Comparison of ENCODE assay signal across 11 cellular contexts in genomic region chr17:76530489-76530814, GRCh38. TPM values are rescaled to one million over a fixed set of nuclear protein-coding genes. Genes with fewer than 3 reads are reported as not detected.
DNase-seq lines count a peak whose midpoint lies in the region; TF ChIP-seq lines count a peak whose summit lies in the region.
"Had no signal": no experiment of that assay in that cellular context is flagged by ENCODE, and none has a peak within 500 bp of the region (broad histone marks: within the 10 kb centered on the region; RNA-seq: fewer than 3 reads in every experiment).

No MANE protein-coding gene starts in this region.

- H4K12ac ChIP-seq in trophoblast cell (ENCODE audit: low read depth, low read length): no peak overlapping the region

- H3K79me2 ChIP-seq in fibroblast of lung (ENCODE audit: control insufficient read depth, insufficient read depth, low read length) (no peaks in the 10 kb centered on the region), trophoblast cell (ENCODE audit: control insufficient read depth, insufficient read depth, low read length, poor library complexity) (peaks cover 2% of the 10 kb centered on the region)

- H2AK5ac ChIP-seq in trophoblast cell (ENCODE audit: low read length): peak overlapping the region; percentile 59

- no CpG with 5 or more reads among the region's 7 CpGs for WGBS in trophoblast cell (ENCODE audit: extremely low coverage, insufficient coverage, insufficient read length)

- peak overlapping the region; percentile 55 for H2BK120ac ChIP-seq in trophoblast cell (ENCODE audit: insufficient read depth, low read length, poor library complexity)

- H3K27ac ChIP-seq in SJCRH30: peak overlapping the region; percentile 44
- peak overlapping the region; percentile 97 for H3K27ac ChIP-seq in fibroblast of lung (ENCODE audit: insufficient read depth, low read length)
- peak overlapping the region; percentile 24 for H3K27ac ChIP-seq in trophoblast cell (ENCODE audit: low read depth, low read length)

- H3K4ac ChIP-seq in trophoblast cell (ENCODE audit: low read depth, low read length): no peak overlapping the region

- H2BK12ac ChIP-seq in trophoblast cell (ENCODE audit: low read length): peak overlapping the region; percentile 85

- H4K91ac ChIP-seq in trophoblast cell (ENCODE audit: low read depth, low read length): peak overlapping the region; percentile 84

- H3K9ac ChIP-seq in fibroblast of lung (ENCODE audit: insufficient read depth, low read length) (peak overlapping the region; percentile 72), trophoblast cell (ENCODE audit: low read length) (no peak overlapping the region)

- no peaks in the 10 kb centered on the region for H3K9me3 ChIP-seq in SJCRH30 (replicated peaks)
- H3K9me3 ChIP-seq in fibroblast of lung (ENCODE audit: control insufficient read depth, insufficient read depth, low read depth, low read length): no peaks in the 10 kb centered on the region
- no peaks in the 10 kb centered on the region for H3K9me3 ChIP-seq in trophoblast cell (ENCODE audit: insufficient read depth, low read depth, low read length)

- H3K14ac ChIP-seq in trophoblast cell (ENCODE audit: low read length): peak overlapping the region; percentile 56

- H2BK5ac ChIP-seq in trophoblast cell (ENCODE audit: low read depth, low read length, poor library complexity): no peak overlapping the region

- no peak for TF ChIP-seq CTCF in fibroblast of lung (conservative IDR thresholded peaks at IDR 0.05 in 1 of 2, IDR thresholded peaks at IDR 0.05 in 1 of 2; ENCODE audit: low read depth in 1 of 2, low read length in 2 of 2)

- no peak overlapping the region for H3K23ac ChIP-seq in trophoblast cell (ENCODE audit: low read length)

- DNase-seq in CD1c-positive myeloid dendritic cell (ENCODE audit: extremely low spot score) (peak; percentile 66), SJCRH30 (peak; percentile 53 to 67), fibroblast of lung (ENCODE audit: low read depth in 2 of 2) (peak in 1 of 2 donors; percentile 16), trophoblast cell (no peak), cortex of kidney (lab: John Stamatoyannopoulos, UW) (no peak), NCI-H526 treated with DMSO at 0.1 percent for 48 hours (lab: John Stamatoyannopoulos, UW) (no peak), DMS53 (lab: John Stamatoyannopoulos, UW) (no peak), NCI-H2171 treated with DMSO at 0.1 percent for 48 hours (lab: John Stamatoyannopoulos, UW) (no peak)
- DNase-seq: activated CD4-positive, alpha-beta T cell treated with anti-CD3 and anti-CD28 coated beads for 48 hours; DMS79 treated with DMSO at 0.1 percent for 48 hours had no signal

- peak overlapping the region; percentile 36 for H3K18ac ChIP-seq in trophoblast cell (ENCODE audit: low read length)

- H3K4me2 ChIP-seq in fibroblast of lung (ENCODE audit: extremely low read depth, insufficient read depth, low read length) (no peak overlapping the region), trophoblast cell (ENCODE audit: low read length) (no peak overlapping the region)

- peak overlapping the region; percentile 33 for H3K4me3 ChIP-seq in SJCRH30
- H3K4me3 ChIP-seq in fibroblast of lung (replicated peaks in 1 of 4; ENCODE audit: control extremely low read depth in 1 of 4, insufficient read depth in 1 of 4, low read depth in 3 of 4, low read length in 4 of 4): peak overlapping the region in 1 of 4 experiments; percentile 7
- no peak overlapping the region for H3K4me3 ChIP-seq in trophoblast cell (ENCODE audit: low read depth, low read length)

- no peaks in the 10 kb centered on the region for H4K20me1 ChIP-seq in fibroblast of lung (ENCODE audit: control insufficient read depth, extremely low read depth, insufficient read depth, low read length)

- H3K27me3 ChIP-seq in SJCRH30 (no peaks in the 10 kb centered on the region), fibroblast of lung (ENCODE audit: control insufficient read depth, insufficient read depth, low read length) (no peaks in the 10 kb centered on the region), trophoblast cell (ENCODE audit: insufficient read depth, low read length) (no peaks in the 10 kb centered on the region)

- H4K8ac ChIP-seq in trophoblast cell (ENCODE audit: low read depth, low read length): peak overlapping the region; percentile 56

- peaks cover 23% of the 10 kb centered on the region for H3K79me1 ChIP-seq in trophoblast cell (ENCODE audit: low read length)

- H2AFZ ChIP-seq in fibroblast of lung (ENCODE audit: low read length) (peak overlapping the region; percentile 65), trophoblast cell (ENCODE audit: insufficient read depth, low read length, poor library complexity) (peak overlapping the region; percentile 14)

- no peaks in the 10 kb centered on the region for H3K36me3 ChIP-seq in SJCRH30
- H3K36me3 ChIP-seq in fibroblast of lung (ENCODE audit: control insufficient read depth, insufficient read depth, low read length): peaks cover 3% of the 10 kb centered on the region
- no peaks in the 10 kb centered on the region for H3K36me3 ChIP-seq in trophoblast cell (ENCODE audit: control insufficient read depth in 1 of 2, insufficient read depth in 2 of 2, low read length in 2 of 2)

- H3K4me1 ChIP-seq in SJCRH30 (peaks cover 30% of the 10 kb centered on the region), fibroblast of lung (ENCODE audit: control insufficient read depth, extremely low read depth, insufficient read depth, low read length) (peaks cover 41% of the 10 kb centered on the region), trophoblast cell (ENCODE audit: control insufficient read depth in 1 of 2, insufficient read depth in 2 of 2, low read length in 2 of 2) (peaks cover 39 to 46% of the 10 kb centered on the region in 2 experiments)

RNA-seq across cellular contexts. Expression of gene CYGB, which starts 7.1 kb away (rescaled TPM):
- not detected in 2 replicates for total RNA-seq in SJCRH30 (2014; rRNA removed; shearing (Covaris generic))
- total RNA-seq in fibroblast of lung: 12.4 and 19.5 TPM in 2 replicates
- 9.1 and 10.0 TPM in 2 replicates for polyA plus RNA-seq in fibroblast of lung
- 19.9 and 25.0 TPM in 2 replicates for polyA plus RNA-seq in fibroblast of lung (2012)
- polyA minus RNA-seq in fibroblast of lung (ENCODE audit: low replicate concordance): 15.1 and 19.0 TPM in 2 replicates
- polyA plus RNA-seq in trophoblast cell (2013): 5.7 and 6.8 TPM in 2 replicates

RNA-seq across cellular contexts. Expression of gene PRCD, which starts 9.4 kb away (rescaled TPM):
- total RNA-seq in SJCRH30 (2014; rRNA removed; shearing (Covaris generic)): 2.1 and 3.4 TPM in 2 replicates
- 4.1 and 4.3 TPM in 2 replicates for total RNA-seq in fibroblast of lung
- polyA plus RNA-seq in fibroblast of lung: 0.72 and 0.89 TPM in 2 replicates
- 1.1 and 2.0 TPM in 2 replicates for polyA plus RNA-seq in fibroblast of lung (2012)
- not detected in 2 replicates for polyA minus RNA-seq in fibroblast of lung (ENCODE audit: low replicate concordance)
- polyA plus RNA-seq in trophoblast cell (2013): 0.23 and 0.50 TPM in 2 replicates
- total RNA-seq: myocyte had no signal

RNA-seq across cellular contexts. Expression of gene RHBDF2, which starts 29.2 kb away (rescaled TPM):
- total RNA-seq in SJCRH30 (2014; rRNA removed; shearing (Covaris generic)): 2.4 and 2.5 TPM in 2 replicates
- total RNA-seq in fibroblast of lung: 3.9 and 5.1 TPM in 2 replicates
- 0.94 and 1.7 TPM in 2 replicates for polyA plus RNA-seq in fibroblast of lung
- polyA plus RNA-seq in fibroblast of lung (2012): 2.8 TPM in 2 replicates
- 2.4 and 3.9 TPM in 2 replicates for polyA minus RNA-seq in fibroblast of lung (ENCODE audit: low replicate concordance)
- polyA plus RNA-seq in trophoblast cell (2013): 11.1 and 11.6 TPM in 2 replicates

RNA-seq across cellular contexts. Expression of gene ST6GALNAC2, which starts 55.2 kb away (rescaled TPM):
- 0.20 TPM in 1 of 2 replicates, not detected in the other for total RNA-seq in SJCRH30 (2014; rRNA removed; shearing (Covaris generic))
- total RNA-seq in fibroblast of lung: 0.83 and 1.0 TPM in 2 replicates
- polyA plus RNA-seq in fibroblast of lung: 0.42 and 1.3 TPM in 2 replicates
- 0.40 and 1.5 TPM in 2 replicates for polyA plus RNA-seq in fibroblast of lung (2012)
- polyA minus RNA-seq in fibroblast of lung (ENCODE audit: low replicate concordance): 3.4 TPM in 1 of 2 replicates, not detected in the other
- polyA plus RNA-seq in trophoblast cell (2013): 19.9 and 21.5 TPM in 2 replicates

Comparison
In these comparisons a context has a peak if more than half of its experiments do, and no peak if none do; other contexts are left out.
1. DNase-seq: peak in CD1c-positive myeloid dendritic cell (single experiment) and SJCRH30 (2 of 2); none in trophoblast cell (0 of 2), cortex of kidney (single experiment), NCI-H526 treated with DMSO at 0.1 percent for 48 hours (single experiment), DMS53 (single experiment) and NCI-H2171 treated with DMSO at 0.1 percent for 48 hours (single experiment).
2. H3K27ac ChIP-seq: peak in every context shown above with its lines; median percentile 97 in fibroblast of lung; 44 in SJCRH30; 24 in trophoblast cell.
3. RNA of gene CYGB, which starts 7.1 kb away (total RNA-seq): 12.4 to 19.5 TPM in fibroblast of lung; not detected in SJCRH30; every median in the first group is over 10 times any median in the second.